8 cellular contexts compared by ENCODE assay signal in genomic region chr3:196073188-196073838, GRCh38. TPM values are rescaled to one million over a fixed set of nuclear protein-coding genes. Genes with fewer than 3 reads are reported as not detected.
DNase-seq lines count a peak whose midpoint lies in the region; ATAC-seq and TF ChIP-seq lines count a peak whose summit lies in the region.

No MANE protein-coding gene starts in this region.

- 36 to 43% methylated on average over 7 of the region's 7 CpGs for WGBS in GM23248 (ENCODE audit: low coverage in 1 of 2, low lambda C conversion rate in 2 of 2, missing lambda C conversion rate in 2 of 2), 2 experiments
- 57% methylated on average over 7 of the region's 7 CpGs for WGBS in smooth muscle cell (ENCODE audit: low lambda C conversion rate)

- peaks cover 19% of the 10 kb centered on the region for H3K4me1 Mint-ChIP-seq in T-helper 17 cell

- no peaks in the 10 kb centered on the region for H3K4me1 ChIP-seq in GM23248 (ENCODE audit: insufficient read depth)
- H3K4me1 ChIP-seq in ascending aorta = no peaks in the 10 kb centered on the region
- H3K4me1 ChIP-seq in smooth muscle cell (ENCODE audit: low read depth) = no peaks in the 10 kb centered on the region

- no peaks in the 10 kb centered on the region for H3K9me2 ChIP-seq in GM23248 (ENCODE audit: insufficient read depth)

- H3K36me3 Mint-ChIP-seq in T-helper 17 cell (ENCODE audit: low read depth) = peaks cover 3% of the 10 kb centered on the region

- no peaks in the 10 kb centered on the region for H3K27me3 Mint-ChIP-seq in T-helper 17 cell

- H3F3A ChIP-seq in GM23248 (ENCODE audit: insufficient read depth) = no peaks in the 10 kb centered on the region
- no peaks in the 10 kb centered on the region for H3F3A ChIP-seq in smooth muscle cell (ENCODE audit: low read depth)

- no peak overlapping the region for H3K4me3 Mint-ChIP-seq in T-helper 17 cell

- no peak overlapping the region for H3K4me3 ChIP-seq in GM23248
- H3K4me3 ChIP-seq in ascending aorta = no peak overlapping the region
- no peak overlapping the region for H3K4me3 ChIP-seq in smooth muscle cell

- peaks cover 30% of the 10 kb centered on the region for H3K36me3 ChIP-seq in GM23248 (ENCODE audit: low read depth)
- H3K36me3 ChIP-seq in ascending aorta = peaks cover 45 to 57% of the 10 kb centered on the region in 2 donors
- peaks cover 4% of the 10 kb centered on the region for H3K36me3 ChIP-seq in smooth muscle cell (ENCODE audit: low read depth)

- DNase-seq in COLO668 (lab: John Stamatoyannopoulos, UW; ENCODE audit: unreplicated experiment) (peak; percentile 23), GM23248 (peak; percentile 65), NCI-H1417 treated with DMSO at 0.1 percent for 48 hours (lab: John Stamatoyannopoulos, UW) (peak; percentile 15), T-helper 17 cell (peak; percentile 34 to 61 (median 49)), ascending aorta (ENCODE audit: low spot score in 2 of 2) (no peak), hippocampal formation (lab: John Stamatoyannopoulos, UW) (peak; percentile 52 to 55), smooth muscle cell (lab: John Stamatoyannopoulos, UW; ENCODE audit: unreplicated experiment) (no peak), mesenteric fat pad (ENCODE audit: low spot score) (no peak)

- H3K27ac ChIP-seq in GM23248 = no peak overlapping the region
- no peak overlapping the region for H3K27ac ChIP-seq in ascending aorta
- H3K27ac ChIP-seq in smooth muscle cell (ENCODE audit: low read depth) = no peak overlapping the region

- peak; percentile 41 to 62 (median 45) for TF ChIP-seq CTCF in ascending aorta (IDR thresholded peaks at IDR 0.05)
- peak; percentile 74 for TF ChIP-seq CTCF in smooth muscle cell (IDR thresholded peaks at IDR 0.05; ENCODE audit: borderline replicate concordance, insufficient read depth, poor library complexity, severe bottlenecking)

- H3K27ac Mint-ChIP-seq in T-helper 17 cell = no peak overlapping the region

- intact Hi-C loops in ascending aorta (cut with DNase I) = loop anchor here (5.0 kb wide), 1 partner anchor 124 kb away; no protein-coding TSS in a partner anchor

- in situ Hi-C loops in GM23248 (cut with MboI) = loop anchor here (25.0 kb wide), 1 partner anchor 439 kb away; the partner anchor contains the start of genes RNF168 and SMCO1

- H2AFZ ChIP-seq in GM23248 (no peak overlapping the region), smooth muscle cell (ENCODE audit: low read depth) (no peak overlapping the region)

- H3K4me2 ChIP-seq in GM23248 (ENCODE audit: unreplicated experiment) (no peak overlapping the region), smooth muscle cell (no peak overlapping the region)

- H3K27me3 ChIP-seq in GM23248 (replicated peaks; ENCODE audit: insufficient read depth) (no peaks in the 10 kb centered on the region), ascending aorta (no peaks in the 10 kb centered on the region), smooth muscle cell (ENCODE audit: low read depth) (no peaks in the 10 kb centered on the region)

- H3K9ac ChIP-seq in GM23248 = no peak overlapping the region
- H3K9ac ChIP-seq in smooth muscle cell (ENCODE audit: low read depth) = no peak overlapping the region

- H3K79me2 ChIP-seq in GM23248 (ENCODE audit: insufficient read depth) = peaks cover 35% of the 10 kb centered on the region
- peaks cover 31% of the 10 kb centered on the region for H3K79me2 ChIP-seq in smooth muscle cell (ENCODE audit: low read depth)

- no peaks in the 10 kb centered on the region for H3K9me3 ChIP-seq in GM23248 (ENCODE audit: low read depth)
- H3K9me3 ChIP-seq in T-helper 17 cell (ENCODE audit: control insufficient read depth, low read length, poor library complexity, severe bottlenecking) = no peaks in the 10 kb centered on the region
- no peaks in the 10 kb centered on the region for H3K9me3 ChIP-seq in ascending aorta
- no peaks in the 10 kb centered on the region for H3K9me3 ChIP-seq in smooth muscle cell (replicated peaks; ENCODE audit: low read depth)

- peak; percentile 97 for ATAC-seq in T-helper 17 cell

- H4K20me1 ChIP-seq in GM23248 (ENCODE audit: insufficient read depth) (no peaks in the 10 kb centered on the region), smooth muscle cell (ENCODE audit: low read depth) (peaks cover 47% of the 10 kb centered on the region)

RNA-seq across cellular contexts. Expression of gene TFRC, which starts 8.6 kb away (rescaled TPM):
- total RNA-seq in GM23248 (2014; rRNA removed; shearing (Covaris generic)) = 106 and 107 TPM in 2 replicates
- polyA plus RNA-seq in GM23248 (2016; fragmentation: Nextera tagmentation; extraction: Ambion mirVana) = 64.1 and 64.6 TPM in 2 replicates
- total RNA-seq in T-helper 17 cell = 100 to 1,000 TPM; 218 to 221 TPM
- 30.1 TPM for total RNA-seq in ascending aorta
- total RNA-seq in smooth muscle cell = 39.0 and 55.1 TPM in 2 replicates
- 17.1 and 22.1 TPM in 2 replicates for polyA plus RNA-seq in smooth muscle cell
- total RNA-seq in mesenteric fat pad = 291 TPM

Comparison
In these comparisons a context has a peak if more than half of its experiments do, and no peak if none do; other contexts are left out.
1. DNase-seq: peak in COLO668 (single experiment), GM23248 (single experiment), NCI-H1417 treated with DMSO at 0.1 percent for 48 hours (single experiment), T-helper 17 cell (3 of 3) and hippocampal formation (2 of 2); none in ascending aorta (0 of 2), smooth muscle cell (single experiment) and mesenteric fat pad (single experiment).